In the genomic region with DNA sequence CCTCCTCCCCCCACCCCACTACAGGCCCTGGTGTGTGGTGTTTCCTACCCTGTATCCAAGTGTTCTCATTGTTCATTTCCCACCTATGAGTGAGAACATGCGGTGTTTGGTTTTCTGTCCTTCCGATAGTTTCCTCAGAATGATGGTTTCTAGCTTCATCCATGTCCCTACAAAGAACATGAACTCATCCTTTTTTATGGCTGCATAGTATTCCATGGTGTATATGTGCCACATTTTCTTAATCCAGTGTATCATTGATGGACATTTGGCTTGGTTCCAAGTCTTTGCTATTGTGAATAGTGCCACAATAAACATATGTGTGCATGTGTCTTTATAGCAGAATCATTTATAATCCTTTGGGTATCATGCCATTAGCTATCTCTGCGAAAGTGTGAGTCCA, we compare ENCODE assay signal across 14 cellular contexts. TPM values are rescaled to one million over a fixed set of nuclear protein-coding genes. Genes with fewer than 3 reads are reported as not detected.
"Had no signal": no experiment of that assay in that cellular context is flagged by ENCODE, and none has a peak within 500 bp of the region (broad histone marks: within the 10 kb centered on the region; RNA-seq: fewer than 3 reads in every experiment).

No MANE protein-coding gene starts in this region.

RNA-seq across cellular contexts. Expression of gene OPN5, which starts 36.6 kb away (rescaled TPM):
- total RNA-seq: activated B cell treated with CpG ODN at 0.5 μM for 24 hours; activated CD4-positive, alpha-beta memory T cell treated with anti-CD3 and anti-CD28 coated beads for 36 hours; activated CD4-positive, alpha-beta memory T cell treated with anti-CD3 and anti-CD28 coated beads, Interleukin-2, amount 10 ng/mL, durations not matched to agents 7 days and 5 days; activated CD4-positive, alpha-beta T cell treated with anti-CD3 and anti-CD28 coated beads for 36 hours; activated CD4-positive, alpha-beta T cell treated with anti-CD3 and anti-CD28 coated beads, Interleukin-2, amount 10 ng/mL, durations not matched to agents 24 days and 14 days; activated CD4-positive, alpha-beta T cell treated with anti-CD3 and anti-CD28 coated beads, Interleukin-2, amount 10 ng/mL, durations not matched to agents 7 days and 5 days; activated CD8-positive, alpha-beta memory T cell treated with anti-CD3 and anti-CD28 coated beads for 36 hours; activated CD8-positive, alpha-beta memory T cell treated with anti-CD3 and anti-CD28 coated beads, Interleukin-2, amount 10 ng/mL, durations not matched to agents 7 days and 5 days; activated CD8-positive, alpha-beta T cell treated with anti-CD3 and anti-CD28 coated beads for 36 hours; activated CD8-positive, alpha-beta T cell treated with anti-CD3 and anti-CD28 coated beads, Interleukin-2, amount 10 ng/mL, durations not matched to agents 7 days and 5 days; T-helper 1 cell treated with Interleukin-12 subunit alpha and Interleukin-12 subunit beta and Interleukin-4 antibody, amounts not matched to agents 30 ng/mL and 1 ng/mL, for 36 hours; T-helper 17 cell; T-helper 2 cell treated with Interferon-gamma antibody and Interleukin-4, amounts not matched to agents 100 ng/mL and 5 ng/mL, for 36 hours; WTC11 had no signal

RNA-seq across cellular contexts. Expression of gene ADGRF4, which starts 46.9 kb away (rescaled TPM):
- total RNA-seq: activated B cell treated with CpG ODN at 0.5 μM for 24 hours; activated CD4-positive, alpha-beta memory T cell treated with anti-CD3 and anti-CD28 coated beads for 36 hours; activated CD4-positive, alpha-beta memory T cell treated with anti-CD3 and anti-CD28 coated beads, Interleukin-2, amount 10 ng/mL, durations not matched to agents 7 days and 5 days; activated CD4-positive, alpha-beta T cell treated with anti-CD3 and anti-CD28 coated beads for 36 hours; activated CD4-positive, alpha-beta T cell treated with anti-CD3 and anti-CD28 coated beads, Interleukin-2, amount 10 ng/mL, durations not matched to agents 24 days and 14 days; activated CD4-positive, alpha-beta T cell treated with anti-CD3 and anti-CD28 coated beads, Interleukin-2, amount 10 ng/mL, durations not matched to agents 7 days and 5 days; activated CD8-positive, alpha-beta memory T cell treated with anti-CD3 and anti-CD28 coated beads for 36 hours; activated CD8-positive, alpha-beta memory T cell treated with anti-CD3 and anti-CD28 coated beads, Interleukin-2, amount 10 ng/mL, durations not matched to agents 7 days and 5 days; activated CD8-positive, alpha-beta T cell treated with anti-CD3 and anti-CD28 coated beads for 36 hours; activated CD8-positive, alpha-beta T cell treated with anti-CD3 and anti-CD28 coated beads, Interleukin-2, amount 10 ng/mL, durations not matched to agents 7 days and 5 days; T-helper 1 cell treated with Interleukin-12 subunit alpha and Interleukin-12 subunit beta and Interleukin-4 antibody, amounts not matched to agents 30 ng/mL and 1 ng/mL, for 36 hours; T-helper 17 cell; T-helper 2 cell treated with Interferon-gamma antibody and Interleukin-4, amounts not matched to agents 100 ng/mL and 5 ng/mL, for 36 hours; WTC11 had no signal
